Comparison of ENCODE assay signal across 1 cellular context in the genomic region with DNA sequence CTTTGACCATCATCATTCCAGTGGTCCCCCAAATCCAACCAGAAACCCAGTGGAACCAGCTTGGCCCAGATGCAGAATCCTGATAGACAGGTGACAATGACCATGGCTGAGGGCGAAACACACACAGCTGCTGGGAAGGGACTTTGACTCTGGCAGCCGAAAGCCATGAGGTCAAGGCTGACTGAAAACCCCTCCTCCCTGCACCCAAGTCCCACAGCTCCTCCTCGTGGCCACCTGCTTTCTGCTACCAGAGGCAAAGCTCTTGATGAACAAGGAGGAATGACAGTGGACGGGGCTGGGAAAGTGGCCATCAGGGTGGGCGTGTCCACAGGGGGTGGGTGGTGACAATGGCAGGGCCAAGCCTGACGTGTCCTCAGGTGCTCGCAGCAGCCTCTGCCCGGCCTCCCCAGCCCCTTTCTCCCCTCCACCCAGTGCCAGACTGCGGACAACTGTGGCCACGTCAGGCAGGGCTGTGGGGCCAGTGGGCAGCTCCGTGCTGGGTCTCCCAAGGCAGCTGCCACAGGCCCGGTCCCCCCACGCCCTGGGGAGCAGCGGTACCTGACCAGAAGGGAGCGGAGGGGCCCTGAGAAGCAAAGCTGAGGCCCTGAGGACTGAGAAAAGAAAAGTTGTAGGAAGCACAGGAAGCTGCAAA.
TF ChIP-seq lines count a peak whose summit lies in the region.

No MANE protein-coding gene starts in this region.

TF ChIP-seq in HepG2, 621 proteins besides CTCF, POLR2A, EP300 and RAD21 (continued from another document and continues in another):
- TF ChIP-seq SRY (CRISPR knock-in tag; IDR thresholded peaks at IDR 0.05) = no peak
- TF ChIP-seq NCOA5 (CRISPR knock-in tag; IDR thresholded peaks at IDR 0.05) = no peak
- TF ChIP-seq KMT2A (CRISPR knock-in tag; IDR thresholded peaks at IDR 0.05) = 0 out of 2 replicates have a peak, but pooled peaks have one; percentile 70
- peak; percentile 42; the same call in 1 of the 2 replicates for TF ChIP-seq BRD4 (CRISPR knock-in tag; IDR thresholded peaks at IDR 0.05)
- TF ChIP-seq, protein P1, sequence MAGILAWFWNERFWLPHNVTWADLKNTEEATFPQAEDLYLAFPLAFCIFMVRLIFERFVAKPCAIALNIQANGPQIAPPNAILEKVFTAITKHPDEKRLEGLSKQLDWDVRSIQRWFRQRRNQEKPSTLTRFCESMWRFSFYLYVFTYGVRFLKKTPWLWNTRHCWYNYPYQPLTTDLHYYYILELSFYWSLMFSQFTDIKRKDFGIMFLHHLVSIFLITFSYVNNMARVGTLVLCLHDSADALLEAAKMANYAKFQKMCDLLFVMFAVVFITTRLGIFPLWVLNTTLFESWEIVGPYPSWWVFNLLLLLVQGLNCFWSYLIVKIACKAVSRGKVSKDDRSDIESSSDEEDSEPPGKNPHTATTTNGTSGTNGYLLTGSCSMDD (CRISPR knock-in tag; IDR thresholded peaks at IDR 0.05) = no peak
- no peak for TF ChIP-seq ZKSCAN5 (CRISPR knock-in tag; IDR thresholded peaks at IDR 0.05)
- TF ChIP-seq, protein P2, sequence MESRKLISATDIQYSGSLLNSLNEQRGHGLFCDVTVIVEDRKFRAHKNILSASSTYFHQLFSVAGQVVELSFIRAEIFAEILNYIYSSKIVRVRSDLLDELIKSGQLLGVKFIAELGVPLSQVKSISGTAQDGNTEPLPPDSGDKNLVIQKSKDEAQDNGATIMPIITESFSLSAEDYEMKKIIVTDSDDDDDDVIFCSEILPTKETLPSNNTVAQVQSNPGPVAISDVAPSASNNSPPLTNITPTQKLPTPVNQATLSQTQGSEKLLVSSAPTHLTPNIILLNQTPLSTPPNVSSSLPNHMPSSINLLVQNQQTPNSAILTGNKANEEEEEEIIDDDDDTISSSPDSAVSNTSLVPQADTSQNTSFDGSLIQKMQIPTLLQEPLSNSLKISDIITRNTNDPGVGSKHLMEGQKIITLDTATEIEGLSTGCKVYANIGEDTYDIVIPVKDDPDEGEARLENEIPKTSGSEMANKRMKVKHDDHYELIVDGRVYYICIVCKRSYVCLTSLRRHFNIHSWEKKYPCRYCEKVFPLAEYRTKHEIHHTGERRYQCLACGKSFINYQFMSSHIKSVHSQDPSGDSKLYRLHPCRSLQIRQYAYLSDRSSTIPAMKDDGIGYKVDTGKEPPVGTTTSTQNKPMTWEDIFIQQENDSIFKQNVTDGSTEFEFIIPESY (CRISPR knock-in tag; IDR thresholded peaks at IDR 0.05) = peak; percentile 75; the same call in 1 of the 2 replicates
- TF ChIP-seq, protein P3, sequence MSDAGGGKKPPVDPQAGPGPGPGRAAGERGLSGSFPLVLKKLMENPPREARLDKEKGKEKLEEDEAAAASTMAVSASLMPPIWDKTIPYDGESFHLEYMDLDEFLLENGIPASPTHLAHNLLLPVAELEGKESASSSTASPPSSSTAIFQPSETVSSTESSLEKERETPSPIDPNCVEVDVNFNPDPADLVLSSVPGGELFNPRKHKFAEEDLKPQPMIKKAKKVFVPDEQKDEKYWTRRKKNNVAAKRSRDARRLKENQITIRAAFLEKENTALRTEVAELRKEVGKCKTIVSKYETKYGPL (CRISPR knock-in tag; IDR thresholded peaks at IDR 0.05) = no peak
- TF ChIP-seq NFKBIZ (CRISPR knock-in tag; IDR thresholded peaks at IDR 0.05) = no peak
- TF ChIP-seq ZNF441 (CRISPR knock-in tag; IDR thresholded peaks at IDR 0.05; ENCODE audit: borderline replicate concordance) = no peak
- no peak for TF ChIP-seq SIX1 (CRISPR knock-in tag; IDR thresholded peaks at IDR 0.05; ENCODE audit: borderline replicate concordance)
- 0 out of 2 replicates have a peak, but pooled peaks have one; percentile 55 for TF ChIP-seq KDM6A (CRISPR knock-in tag; IDR thresholded peaks at IDR 0.05; ENCODE audit: low read depth)
- no peak for TF ChIP-seq AGO2 (optimal IDR thresholded peaks at IDR 0.05; ENCODE audit: low read depth, low read length)
- TF ChIP-seq BCL3 (CRISPR knock-in tag; IDR thresholded peaks at IDR 0.05) = no peak
- TF ChIP-seq ZNF263 (CRISPR knock-in tag; IDR thresholded peaks at IDR 0.05) = peak; percentile 80
- no peak for TF ChIP-seq ZNF10 (CRISPR knock-in tag; IDR thresholded peaks at IDR 0.05; ENCODE audit: borderline replicate concordance, low read depth)
- no peak for TF ChIP-seq FOSL1 (CRISPR knock-in tag; IDR thresholded peaks at IDR 0.05; ENCODE audit: borderline replicate concordance)
- TF ChIP-seq RFX1 (IDR thresholded peaks at IDR 0.05) = no peak
- no peak for TF ChIP-seq FIP1L1 (IDR thresholded peaks at IDR 0.05; ENCODE audit: borderline replicate concordance, insufficient read depth, low read depth, low read length)
- TF ChIP-seq ZNF607 (CRISPR knock-in tag; IDR thresholded peaks at IDR 0.05; ENCODE audit: borderline replicate concordance) = 0 out of 2 replicates have a peak, but pooled peaks have one; percentile 42
- no peak for TF ChIP-seq THAP7 (CRISPR knock-in tag; IDR thresholded peaks at IDR 0.05)
- no peak for TF ChIP-seq ZNF382 (CRISPR knock-in tag; IDR thresholded peaks at IDR 0.05; ENCODE audit: borderline replicate concordance)
- peak; percentile 63; the same call in 1 of the 2 replicates for TF ChIP-seq ZNF205 (CRISPR knock-in tag; IDR thresholded peaks at IDR 0.05)
- no peak for TF ChIP-seq ZNF879 (CRISPR knock-in tag; IDR thresholded peaks at IDR 0.05)
- peak; percentile 89 for TF ChIP-seq NCOR1 (IDR thresholded peaks at IDR 0.05; ENCODE audit: borderline replicate concordance, low read length)
- TF ChIP-seq, protein P4, sequence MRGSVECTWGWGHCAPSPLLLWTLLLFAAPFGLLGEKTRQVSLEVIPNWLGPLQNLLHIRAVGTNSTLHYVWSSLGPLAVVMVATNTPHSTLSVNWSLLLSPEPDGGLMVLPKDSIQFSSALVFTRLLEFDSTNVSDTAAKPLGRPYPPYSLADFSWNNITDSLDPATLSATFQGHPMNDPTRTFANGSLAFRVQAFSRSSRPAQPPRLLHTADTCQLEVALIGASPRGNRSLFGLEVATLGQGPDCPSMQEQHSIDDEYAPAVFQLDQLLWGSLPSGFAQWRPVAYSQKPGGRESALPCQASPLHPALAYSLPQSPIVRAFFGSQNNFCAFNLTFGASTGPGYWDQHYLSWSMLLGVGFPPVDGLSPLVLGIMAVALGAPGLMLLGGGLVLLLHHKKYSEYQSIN (CRISPR knock-in tag; IDR thresholded peaks at IDR 0.05; ENCODE audit: borderline replicate concordance) = no peak
- TF ChIP-seq ATF6 (CRISPR knock-in tag; conservative IDR thresholded peaks at IDR 0.05) = no peak
- TF ChIP-seq, protein P5, sequence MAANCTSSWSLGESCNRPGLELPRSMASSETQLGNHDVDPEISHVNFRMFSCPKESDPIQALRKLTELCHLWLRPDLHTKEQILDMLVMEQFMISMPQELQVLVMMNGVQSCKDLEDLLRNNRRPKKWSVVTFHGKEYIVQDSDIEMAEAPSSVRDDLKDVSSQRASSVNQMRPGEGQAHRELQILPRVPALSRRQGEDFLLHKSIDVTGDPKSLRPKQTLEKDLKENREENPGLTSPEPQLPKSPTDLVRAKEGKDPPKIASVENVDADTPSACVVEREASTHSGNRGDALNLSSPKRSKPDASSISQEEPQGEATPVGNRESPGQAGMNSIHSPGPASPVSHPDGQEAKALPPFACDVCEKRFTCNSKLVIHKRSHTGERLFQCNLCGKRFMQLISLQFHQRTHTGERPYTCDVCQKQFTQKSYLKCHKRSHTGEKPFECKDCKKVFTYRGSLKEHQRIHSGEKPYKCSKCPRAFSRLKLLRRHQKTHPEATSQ (CRISPR knock-in tag; IDR thresholded peaks at IDR 0.05; ENCODE audit: borderline replicate concordance) = no peak
- TF ChIP-seq ZNF605 (CRISPR knock-in tag; IDR thresholded peaks at IDR 0.05) = peak; percentile 53; the same call in 1 of the 2 replicates
- no peak for TF ChIP-seq ZNF768 (CRISPR knock-in tag; IDR thresholded peaks at IDR 0.05)
- TF ChIP-seq ZNF713 (CRISPR knock-in tag; IDR thresholded peaks at IDR 0.05) = no peak
- peak; percentile 96 for TF ChIP-seq NR2F2 (IDR thresholded peaks at IDR 0.05; ENCODE audit: borderline replicate concordance, low read depth)
- peak; percentile 64; the same call in 1 of the 2 replicates for TF ChIP-seq RFXAP (CRISPR knock-in tag; IDR thresholded peaks at IDR 0.05; ENCODE audit: borderline replicate concordance)
- TF ChIP-seq, protein P6, sequence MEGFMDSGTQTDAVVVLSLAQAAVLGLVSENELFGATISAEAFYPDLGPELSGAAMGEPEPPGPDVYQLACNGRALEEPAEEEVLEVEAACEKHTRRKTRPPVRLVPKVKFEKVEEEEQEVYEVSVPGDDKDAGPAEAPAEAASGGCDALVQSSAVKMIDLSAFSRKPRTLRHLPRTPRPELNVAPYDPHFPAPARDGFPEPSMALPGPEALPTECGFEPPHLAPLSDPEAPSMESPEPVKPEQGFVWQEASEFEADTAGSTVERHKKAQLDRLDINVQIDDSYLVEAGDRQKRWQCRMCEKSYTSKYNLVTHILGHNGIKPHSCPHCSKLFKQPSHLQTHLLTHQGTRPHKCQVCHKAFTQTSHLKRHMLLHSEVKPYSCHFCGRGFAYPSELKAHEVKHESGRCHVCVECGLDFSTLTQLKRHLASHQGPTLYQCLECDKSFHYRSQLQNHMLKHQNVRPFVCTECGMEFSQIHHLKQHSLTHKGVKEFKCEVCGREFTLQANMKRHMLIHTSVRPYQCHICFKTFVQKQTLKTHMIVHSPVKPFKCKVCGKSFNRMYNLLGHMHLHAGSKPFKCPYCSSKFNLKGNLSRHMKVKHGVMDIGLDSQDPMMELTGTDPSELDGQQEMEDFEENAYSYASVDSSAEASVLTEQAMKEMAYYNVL (CRISPR knock-in tag; IDR thresholded peaks at IDR 0.05; ENCODE audit: borderline replicate concordance) = peak; percentile 25; the same call in 1 of the 2 replicates
- TF ChIP-seq GZF1 (CRISPR knock-in tag; IDR thresholded peaks at IDR 0.05) = 0 out of 2 replicates have a peak, but pooled peaks have one; percentile 42
- peak; percentile 83 for TF ChIP-seq BCL6 (CRISPR knock-in tag; IDR thresholded peaks at IDR 0.05)
- TF ChIP-seq ASH2L (IDR thresholded peaks at IDR 0.05; ENCODE audit: insufficient read length, low read depth, low read length) = no peak
- TF ChIP-seq ZNF256 (CRISPR knock-in tag; conservative IDR thresholded peaks at IDR 0.05) = no peak
- TF ChIP-seq ZNF232 (CRISPR knock-in tag; IDR thresholded peaks at IDR 0.05; ENCODE audit: borderline replicate concordance) = peak; percentile 71; the same call in 1 of the 2 replicates
- peak; percentile 96 for TF ChIP-seq MEIS1 (CRISPR knock-in tag; IDR thresholded peaks at IDR 0.05; ENCODE audit: borderline replicate concordance)
- TF ChIP-seq, protein P7, sequence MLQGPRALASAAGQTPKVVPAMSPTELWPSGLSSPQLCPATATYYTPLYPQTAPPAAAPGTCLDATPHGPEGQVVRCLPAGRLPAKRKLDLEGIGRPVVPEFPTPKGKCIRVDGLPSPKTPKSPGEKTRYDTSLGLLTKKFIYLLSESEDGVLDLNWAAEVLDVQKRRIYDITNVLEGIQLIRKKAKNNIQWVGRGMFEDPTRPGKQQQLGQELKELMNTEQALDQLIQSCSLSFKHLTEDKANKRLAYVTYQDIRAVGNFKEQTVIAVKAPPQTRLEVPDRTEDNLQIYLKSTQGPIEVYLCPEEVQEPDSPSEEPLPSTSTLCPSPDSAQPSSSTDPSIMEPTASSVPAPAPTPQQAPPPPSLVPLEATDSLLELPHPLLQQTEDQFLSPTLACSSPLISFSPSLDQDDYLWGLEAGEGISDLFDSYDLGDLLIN (CRISPR knock-in tag; IDR thresholded peaks at IDR 0.05; ENCODE audit: borderline replicate concordance) = no peak
- TF ChIP-seq DMAP1 (CRISPR knock-in tag; IDR thresholded peaks at IDR 0.05) = 0 out of 2 replicates have a peak, but pooled peaks have one; percentile 25
- peak; percentile 63 for TF ChIP-seq SOX5 (CRISPR knock-in tag; IDR thresholded peaks at IDR 0.05; ENCODE audit: borderline replicate concordance)
- no peak for TF ChIP-seq RNF219 (CRISPR knock-in tag; IDR thresholded peaks at IDR 0.05)
- TF ChIP-seq ZNF589 (CRISPR knock-in tag; conservative IDR thresholded peaks at IDR 0.05) = no peak
- TF ChIP-seq U2AF2 (IDR thresholded peaks at IDR 0.05; ENCODE audit: low read depth, low read length) = no peak
- TF ChIP-seq RNF2 (conservative IDR thresholded peaks at IDR 0.05; ENCODE audit: low read depth) = no peak
